ENCODE assay signal across 1 cellular context in genomic region chr18:12283256-12283655, GRCh38.
TF ChIP-seq lines count a peak whose summit lies in the region.

No MANE protein-coding gene starts in this region.

TF ChIP-seq in endothelial cell of umbilical vein, 7 proteins besides CTCF, POLR2A, EP300 and RAD21 (continued from another document):
- no peak for TF ChIP-seq MYC (IDR thresholded peaks at IDR 0.05; ENCODE audit: low read depth, low read length)
TF ChIP-seq in endothelial cell of umbilical vein: peak in this region for 0.
